ENCODE assay signal across 12 cellular contexts in genomic region chr6:6221829-6222535, GRCh38.
DNase-seq lines count a peak whose midpoint lies in the region; ATAC-seq and TF ChIP-seq lines count a peak whose summit lies in the region.
"Had no signal": no experiment of that assay in that cellular context is flagged by ENCODE, and none has a peak within 500 bp of the region (broad histone marks: within the 10 kb centered on the region; RNA-seq: fewer than 3 reads in every experiment).

No MANE protein-coding gene starts in this region.

- POLR2A ChIA-PET in SK-N-SH (lab: Yijun Ruan, JAX) = no interaction called here

- H3K27me3 ChIP-seq in SK-N-SH (ENCODE audit: insufficient read depth) = no peaks in the 10 kb centered on the region

- no peak overlapping the region for H3K4me2 ChIP-seq in SK-N-SH

- H3K27me3 Mint-ChIP-seq in chondrocyte (ENCODE audit: low read depth) (peaks cover 2% of the 10 kb centered on the region), osteocyte (ENCODE audit: unreplicated experiment) (no peaks in the 10 kb centered on the region)

- H3K36me3 ChIP-seq in SK-N-SH (replicated peaks in 1 of 2; ENCODE audit: control insufficient read depth in 1 of 2, insufficient read depth in 2 of 2, low read length in 1 of 2) = no peaks in the 10 kb centered on the region

- H3K9me2 ChIP-seq in SK-N-SH = no peaks in the 10 kb centered on the region

- H3K79me2 ChIP-seq in SK-N-SH (ENCODE audit: insufficient read depth) = no peaks in the 10 kb centered on the region

- TF ChIP-seq EP300 in SK-N-SH (IDR thresholded peaks at IDR 0.05; ENCODE audit: borderline replicate concordance in 1 of 2, low read depth in 1 of 2, low read length in 1 of 2) = no peak

- H3K4me1 ChIP-seq in SK-N-SH (ENCODE audit: control insufficient read depth in 1 of 2, insufficient read depth in 2 of 2, low read depth in 1 of 2, low read length in 1 of 2) = no peaks in the 10 kb centered on the region

- H3K27ac ChIP-seq in SK-N-SH (ENCODE audit: low read depth in 2 of 2, low read length in 1 of 2) = no peak overlapping the region

- no peaks in the 10 kb centered on the region for H4K20me1 ChIP-seq in SK-N-SH (ENCODE audit: insufficient read depth)

- ATAC-seq in SK-N-SH treated with all-trans-retinoic acid at 6 μM for 48 hours = no peak
- no peak for ATAC-seq in GM21723 (IDR thresholded peaks at IDR 0.05; ENCODE audit: unreplicated experiment)
- ATAC-seq: left lobe of liver had no signal

- DNase-seq in SK-N-SH (peak; percentile 17), NAMALWA (ENCODE audit: low spot score) (peak; percentile 50), chondrocyte (ENCODE audit: low spot score) (no peak), osteocyte (ENCODE audit: extremely low spot score, unreplicated experiment) (no peak), hypothalamus (lab: John Stamatoyannopoulos, UW) (no peak), A172 (ENCODE audit: low spot score) (no peak)
- DNase-seq: NCI-H1105; stimulated activated naive CD4-positive, alpha-beta T cell had no signal

- H3K4me1 Mint-ChIP-seq in chondrocyte (ENCODE audit: low read depth) = peaks cover 28% of the 10 kb centered on the region
- peaks cover 1% of the 10 kb centered on the region for H3K4me1 Mint-ChIP-seq in osteocyte (ENCODE audit: unreplicated experiment)

- H3K9ac ChIP-seq in SK-N-SH = no peak overlapping the region

- CTCF ChIA-PET in SK-N-SH (lab: Yijun Ruan, JAX) = interaction anchor here (1.0 kb wide), 2 partner anchors 9 to 14 kb away, joined by 3 read pairs; no protein-coding TSS in a partner anchor

- no peaks in the 10 kb centered on the region for H3F3A ChIP-seq in SK-N-SH (replicated peaks; ENCODE audit: insufficient read depth)

- H3K9me3 ChIP-seq in SK-N-SH = no peaks in the 10 kb centered on the region

- peak; percentile 46 for TF ChIP-seq CTCF in SK-N-SH (IDR thresholded peaks at IDR 0.05)
- TF ChIP-seq CTCF in chondrocyte (IDR thresholded peaks at IDR 0.05) = peak; percentile 63
- peak; percentile 28 for TF ChIP-seq CTCF in osteocyte (IDR thresholded peaks at IDR 0.05)

- H3K27ac Mint-ChIP-seq in chondrocyte (ENCODE audit: unreplicated experiment) (no peak overlapping the region), osteocyte (ENCODE audit: unreplicated experiment) (no peak overlapping the region)
- H3K27ac Mint-ChIP-seq: activated T-helper 1 cell treated with anti-CD3 and anti-CD28 coated beads, Interleukin-12 subunit alpha, Interleukin-12 subunit beta, Interleukin-2, Interleukin-4 antibody, amounts not matched to agents 30 ng/mL and 10 ng/mL and 1 ng/mL, durations not matched to agents 14 hours and 24 hours and 36 hours had no signal

- H3K9me3 Mint-ChIP-seq in chondrocyte (ENCODE audit: low read depth) (no peaks in the 10 kb centered on the region), osteocyte (ENCODE audit: unreplicated experiment) (no peaks in the 10 kb centered on the region)
- H3K9me3 Mint-ChIP-seq: activated T-helper 1 cell treated with anti-CD3 and anti-CD28 coated beads, Interleukin-12 subunit alpha, Interleukin-12 subunit beta, Interleukin-2, Interleukin-4 antibody, amounts not matched to agents 30 ng/mL and 10 ng/mL and 1 ng/mL, durations not matched to agents 14 hours and 24 hours and 36 hours had no signal

- H3K36me3 Mint-ChIP-seq in chondrocyte (ENCODE audit: low read depth) = no peaks in the 10 kb centered on the region
- H3K36me3 Mint-ChIP-seq in osteocyte (ENCODE audit: unreplicated experiment) = no peaks in the 10 kb centered on the region

- no peak; the same call in 1 of the 2 replicates for TF ChIP-seq RAD21 in SK-N-SH (IDR thresholded peaks at IDR 0.05; ENCODE audit: low read length)

- 11% methylated on average over 7 of the region's 7 CpGs for WGBS in SK-N-SH (ENCODE audit: low lambda C conversion rate)

- no peak overlapping the region for H3K4me3 ChIP-seq in SK-N-SH (ENCODE audit: low read depth in 2 of 2, low read length in 1 of 2)

- no peak overlapping the region for H2AFZ ChIP-seq in SK-N-SH (ENCODE audit: low read depth)

- H3K4me3 Mint-ChIP-seq in chondrocyte (ENCODE audit: unreplicated experiment) (no peak overlapping the region), osteocyte (ENCODE audit: unreplicated experiment) (no peak overlapping the region)
- H3K4me3 Mint-ChIP-seq: activated T-helper 1 cell treated with anti-CD3 and anti-CD28 coated beads, Interleukin-12 subunit alpha, Interleukin-12 subunit beta, Interleukin-2, Interleukin-4 antibody, amounts not matched to agents 30 ng/mL and 10 ng/mL and 1 ng/mL, durations not matched to agents 14 hours and 24 hours and 36 hours had no signal

TF ChIP-seq in SK-N-SH, 30 proteins besides CTCF, POLR2A, EP300 and RAD21:
- TF ChIP-seq SIN3A (IDR thresholded peaks at IDR 0.05; ENCODE audit: borderline replicate concordance, low read depth, low read length) (no peak), GATA2 (CRISPR knock-in tag; IDR thresholded peaks at IDR 0.05) (no peak)

TF ChIP-seq in SK-N-SH treated with all-trans-retinoic acid at 6 μM for 48 hours, 23 proteins besides CTCF, POLR2A, EP300 and RAD21:
- TF ChIP-seq ESRRG (CRISPR knock-in tag; IDR thresholded peaks at IDR 0.05) (no peak), ZNF8 (CRISPR knock-in tag; IDR thresholded peaks at IDR 0.05) (no peak), OSR1 (CRISPR knock-in tag; IDR thresholded peaks at IDR 0.05) (no peak), BACH2 (CRISPR knock-in tag; IDR thresholded peaks at IDR 0.05; ENCODE audit: borderline replicate concordance) (no peak), ZFP3 (CRISPR knock-in tag; IDR thresholded peaks at IDR 0.05) (no peak), ZFP30 (CRISPR knock-in tag; IDR thresholded peaks at IDR 0.05) (no peak), CSDC2 (CRISPR knock-in tag; IDR thresholded peaks at IDR 0.05) (no peak), PPARA (CRISPR knock-in tag; IDR thresholded peaks at IDR 0.05; ENCODE audit: borderline replicate concordance) (no peak), ZNF565 (CRISPR knock-in tag; conservative IDR thresholded peaks at IDR 0.05; ENCODE audit: low read depth) (no peak), RARB (CRISPR knock-in tag; IDR thresholded peaks at IDR 0.05) (no peak), CSRNP3 (CRISPR knock-in tag; IDR thresholded peaks at IDR 0.05) (no peak), TOX (CRISPR knock-in tag; IDR thresholded peaks at IDR 0.05; ENCODE audit: borderline replicate concordance) (no peak)

Comparison
In these comparisons a context has a peak if more than half of its experiments do, and no peak if none do; other contexts are left out.
1. DNase-seq: peak in SK-N-SH (single experiment) and NAMALWA (single experiment); none in chondrocyte (single experiment), osteocyte (single experiment), hypothalamus (0 of 51) and A172 (single experiment).
2. Peak in every context shown above with its lines, with median percentiles within 50 percentile points of each other: CTCF ChIP-seq.